ENCODE assay signal across 9 cellular contexts in genomic region chr19:4575978-4576933, GRCh38. TPM values are rescaled to one million over a fixed set of nuclear protein-coding genes. Genes with fewer than 3 reads are reported as not detected.
DNase-seq lines count a peak whose midpoint lies in the region; ATAC-seq lines count a peak whose summit lies in the region.
"Had no signal": no experiment of that assay in that cellular context is flagged by ENCODE, and none has a peak within 500 bp of the region (broad histone marks: within the 10 kb centered on the region; RNA-seq: fewer than 3 reads in every experiment).

No MANE protein-coding gene starts in this region.

- ATAC-seq in HG02678 (IDR thresholded peaks at IDR 0.05; ENCODE audit: unreplicated experiment) (no peak), HG02840 (IDR thresholded peaks at IDR 0.05; ENCODE audit: low FRiP score, unreplicated experiment) (no peak)

- no peak overlapping the region for H3K4me3 ChIP-seq in CD8-positive, alpha-beta memory T cell (ENCODE audit: low read length)
- H3K4me3 ChIP-seq in duodenal mucosa (ENCODE audit: low read depth in 1 of 2, low read length in 2 of 2), result no peak overlapping the region
- H3K4me3 ChIP-seq in mesodermal cell (ENCODE audit: extremely low read depth, insufficient read depth, low read length, poor library complexity, severe bottlenecking), result no peak overlapping the region

- POLR2A ChIA-PET in CD8-positive, alpha-beta memory T cell (lab: Charles Lee), result interaction anchor here (0.6 to 0.8 kb wide), 2 partner anchors 47 to 59 kb away, joined by 3 to 5 read pairs; no protein-coding TSS in a partner anchor
- POLR2A ChIA-PET in activated CD4-positive, alpha-beta T cell treated with anti-CD3 and anti-CD28 coated beads, Interleukin-2, amount 10 ng/mL, durations not matched to agents 7 days and 5 days (lab: Charles Lee), result interaction anchor here (0.7 kb wide), 1 partner anchor 9 kb away, joined by 3 read pairs; no protein-coding TSS in a partner anchor

- H3K4me3 Mint-ChIP-seq in CD8-positive, alpha-beta memory T cell, result no peak overlapping the region
- H3K4me3 Mint-ChIP-seq in activated CD4-positive, alpha-beta T cell treated with anti-CD3 and anti-CD28 coated beads, Interleukin-2, amount 10 ng/mL, durations not matched to agents 7 days and 5 days, result no peak overlapping the region

- no peaks in the 10 kb centered on the region for H3K9me3 Mint-ChIP-seq in CD8-positive, alpha-beta memory T cell
- H3K9me3 Mint-ChIP-seq in activated CD4-positive, alpha-beta T cell treated with anti-CD3 and anti-CD28 coated beads, Interleukin-2, amount 10 ng/mL, durations not matched to agents 7 days and 5 days, result no peaks in the 10 kb centered on the region

- no peaks in the 10 kb centered on the region for H3K4me1 ChIP-seq in CD8-positive, alpha-beta memory T cell (ENCODE audit: insufficient read depth, low read length)
- H3K4me1 ChIP-seq in duodenal mucosa (ENCODE audit: control insufficient read depth in 1 of 2, insufficient read depth in 2 of 2, low read length in 2 of 2) (no peaks in the 10 kb centered on the region), mesodermal cell (ENCODE audit: control insufficient read depth, insufficient read depth, low read length, poor library complexity, severe bottlenecking) (peaks cover 15% of the 10 kb centered on the region)

- no peaks in the 10 kb centered on the region for H3K36me3 ChIP-seq in CD8-positive, alpha-beta memory T cell (ENCODE audit: insufficient read depth, low read length)
- no peaks in the 10 kb centered on the region for H3K36me3 ChIP-seq in duodenal mucosa (ENCODE audit: control insufficient read depth in 1 of 2, insufficient read depth in 2 of 2, low read length in 2 of 2)
- no peaks in the 10 kb centered on the region for H3K36me3 ChIP-seq in mesodermal cell (ENCODE audit: control insufficient read depth, insufficient read depth, low read length)

- no peaks in the 10 kb centered on the region for H3K9me3 ChIP-seq in CD8-positive, alpha-beta memory T cell (ENCODE audit: low read length)
- H3K9me3 ChIP-seq in duodenal mucosa (ENCODE audit: control insufficient read depth in 1 of 2, low read length in 2 of 2), result no peaks in the 10 kb centered on the region
- H3K9me3 ChIP-seq in mesodermal cell (ENCODE audit: control insufficient read depth, low read length), result no peaks in the 10 kb centered on the region

- H3K27ac ChIP-seq in CD8-positive, alpha-beta memory T cell (ENCODE audit: low read depth, low read length), result no peak overlapping the region
- peak overlapping the region; percentile 25 for H3K27ac ChIP-seq in duodenal mucosa (ENCODE audit: low read depth, low read length)
- peak overlapping the region; percentile 93 for H3K27ac ChIP-seq in mesodermal cell (ENCODE audit: low read depth, low read length, severe bottlenecking)

- no peaks in the 10 kb centered on the region for H3K4me1 Mint-ChIP-seq in CD8-positive, alpha-beta memory T cell
- no peaks in the 10 kb centered on the region for H3K4me1 Mint-ChIP-seq in activated CD4-positive, alpha-beta T cell treated with anti-CD3 and anti-CD28 coated beads, Interleukin-2, amount 10 ng/mL, durations not matched to agents 7 days and 5 days

- peaks cover 28 to 45% of the 10 kb centered on the region in 2 donors for H3K27me3 Mint-ChIP-seq in CD8-positive, alpha-beta memory T cell
- peaks cover 40% of the 10 kb centered on the region for H3K27me3 Mint-ChIP-seq in activated CD4-positive, alpha-beta T cell treated with anti-CD3 and anti-CD28 coated beads, Interleukin-2, amount 10 ng/mL, durations not matched to agents 7 days and 5 days

- H3K36me3 Mint-ChIP-seq in CD8-positive, alpha-beta memory T cell, result no peaks in the 10 kb centered on the region
- no peaks in the 10 kb centered on the region for H3K36me3 Mint-ChIP-seq in activated CD4-positive, alpha-beta T cell treated with anti-CD3 and anti-CD28 coated beads, Interleukin-2, amount 10 ng/mL, durations not matched to agents 7 days and 5 days (ENCODE audit: low read depth)

- H3K27me3 ChIP-seq in CD8-positive, alpha-beta memory T cell (ENCODE audit: insufficient read depth, low read length, poor library complexity, severe bottlenecking), result peaks cover 15% of the 10 kb centered on the region
- peaks cover 26 to 37% of the 10 kb centered on the region in 2 donors for H3K27me3 ChIP-seq in duodenal mucosa (ENCODE audit: control insufficient read depth in 1 of 2, insufficient read depth in 2 of 2, low read length in 2 of 2)

- whole genome bisulfite sequencing in mesodermal cell (ENCODE audit: insufficient coverage in 2 of 2), 2 experiments, result 73 to 83% methylated on average over 12 to 17 of the region's 17 CpGs

- DNase-seq in CD8-positive, alpha-beta memory T cell, result peak; percentile 40 to 79 (median 55)
- peak; percentile 93 for DNase-seq in HuH-7.5 (ENCODE audit: low spot score)
- peak; percentile 74 for DNase-seq in activated CD4-positive, alpha-beta T cell treated with anti-CD3 and anti-CD28 coated beads, Interleukin-2, amount 10 ng/mL, durations not matched to agents 7 days and 5 days
- DNase-seq in stimulated activated CD8-positive, alpha-beta memory T cell treated with anti-CD3 and anti-CD28 coated beads, Interleukin-4, amount 100 ng/mL, for 24 hours (ENCODE audit: low read depth), result peak; percentile 56

- no peak overlapping the region for H3K27ac Mint-ChIP-seq in CD8-positive, alpha-beta memory T cell
- no peak overlapping the region for H3K27ac Mint-ChIP-seq in activated CD4-positive, alpha-beta T cell treated with anti-CD3 and anti-CD28 coated beads, Interleukin-2, amount 10 ng/mL, durations not matched to agents 7 days and 5 days

- CTCF ChIA-PET in CD8-positive, alpha-beta memory T cell (lab: Charles Lee), result interaction anchor here (1.3 to 3.7 kb wide), 6 partner anchors 10 to 215 kb away, joined by 3 to 44 read pairs (median 8); partner anchors contain the start of genes FEM1A and TNFAIP8L1
- CTCF ChIA-PET in activated CD4-positive, alpha-beta T cell treated with anti-CD3 and anti-CD28 coated beads, Interleukin-2, amount 10 ng/mL, durations not matched to agents 7 days and 5 days (lab: Charles Lee), result interaction anchor here (0.5 to 1.7 kb wide), 10 partner anchors 9 to 215 kb away, joined by 3 to 12 read pairs (median 3); partner anchors contain the start of gene FEM1A

- H3K9ac ChIP-seq in duodenal mucosa (ENCODE audit: low read depth in 1 of 2, low read length in 2 of 2), result no peak overlapping the region

RNA-seq across cellular contexts. Expression of gene SEMA6B, which starts 16.8 kb away (rescaled TPM):
- total RNA-seq in CD8-positive, alpha-beta memory T cell, result under 1 TPM; 0.55 to 0.91 TPM
- not detected for polyA plus RNA-seq in CD8-positive, alpha-beta memory T cell
- not detected for total RNA-seq in activated CD4-positive, alpha-beta T cell treated with anti-CD3 and anti-CD28 coated beads, Interleukin-2, amount 10 ng/mL, durations not matched to agents 7 days and 5 days
- 10.8 TPM for polyA plus RNA-seq in mesodermal cell (2013, experiment 1 of 2)
- 10.8 TPM for polyA plus RNA-seq in mesodermal cell (2013, experiment 2 of 2)
- total RNA-seq: T-helper 1 cell treated with Interleukin-12 subunit alpha and Interleukin-12 subunit beta and Interleukin-4 antibody, amounts not matched to agents 30 ng/mL and 1 ng/mL, for 36 hours had no signal

RNA-seq across cellular contexts. Expression of gene LRG1, which starts 36.4 kb away (rescaled TPM):
- total RNA-seq in CD8-positive, alpha-beta memory T cell, result not detected
- 0.06 TPM for polyA plus RNA-seq in CD8-positive, alpha-beta memory T cell
- under 1 TPM in 1 of 2 experiments, not detected in 1; 0.07 TPM for total RNA-seq in activated CD4-positive, alpha-beta T cell treated with anti-CD3 and anti-CD28 coated beads, Interleukin-2, amount 10 ng/mL, durations not matched to agents 7 days and 5 days
- 1.6 TPM for polyA plus RNA-seq in mesodermal cell (2013, experiment 1 of 2)
- 1.1 TPM for polyA plus RNA-seq in mesodermal cell (2013, experiment 2 of 2)

RNA-seq across cellular contexts. Expression of gene PLIN5, which starts 41.2 kb away (rescaled TPM):
- not detected for total RNA-seq in CD8-positive, alpha-beta memory T cell
- polyA plus RNA-seq in CD8-positive, alpha-beta memory T cell, result 0.29 TPM
- not detected for total RNA-seq in activated CD4-positive, alpha-beta T cell treated with anti-CD3 and anti-CD28 coated beads, Interleukin-2, amount 10 ng/mL, durations not matched to agents 7 days and 5 days
- 0.41 TPM for polyA plus RNA-seq in mesodermal cell (2013, experiment 1 of 2)
- polyA plus RNA-seq in mesodermal cell (2013, experiment 2 of 2), result 0.20 TPM
- total RNA-seq: T-helper 1 cell treated with Interleukin-12 subunit alpha and Interleukin-12 subunit beta and Interleukin-4 antibody, amounts not matched to agents 30 ng/mL and 1 ng/mL, for 36 hours had no signal

RNA-seq across cellular contexts. Expression of gene PLIN4, which starts 58.0 kb away (rescaled TPM):
- total RNA-seq in CD8-positive, alpha-beta memory T cell, result under 1 TPM in 1 of 2 experiments, not detected in 1; 0.04 TPM
- 0.15 TPM for polyA plus RNA-seq in CD8-positive, alpha-beta memory T cell
- not detected for total RNA-seq in activated CD4-positive, alpha-beta T cell treated with anti-CD3 and anti-CD28 coated beads, Interleukin-2, amount 10 ng/mL, durations not matched to agents 7 days and 5 days
- polyA plus RNA-seq in mesodermal cell (2013, experiment 1 of 2), result not detected
- not detected for polyA plus RNA-seq in mesodermal cell (2013, experiment 2 of 2)
- total RNA-seq: T-helper 1 cell treated with Interleukin-12 subunit alpha and Interleukin-12 subunit beta and Interleukin-4 antibody, amounts not matched to agents 30 ng/mL and 1 ng/mL, for 36 hours had no signal
